ENCODE assay signal across 21 cellular contexts in genomic region chr20:46282669-46283068, GRCh38. TPM values are rescaled to one million over a fixed set of nuclear protein-coding genes. Genes with fewer than 3 reads are reported as not detected.
DNase-seq lines count a peak whose midpoint lies in the region; FAIRE-seq and TF ChIP-seq lines count a peak whose summit lies in the region.
"Had no signal": no experiment of that assay in that cellular context is flagged by ENCODE, and none has a peak within 500 bp of the region (broad histone marks: within the 10 kb centered on the region; RNA-seq: fewer than 3 reads in every experiment).

No MANE protein-coding gene starts in this region.

- no peaks in the 10 kb centered on the region for H3K79me2 ChIP-seq in H9 (ENCODE audit: insufficient read depth, low read length)

- peak overlapping the region; percentile 35; the same call in 1 of the 2 replicates for H3K14ac ChIP-seq in H9 (ENCODE audit: insufficient read depth, low read length)

- H3K56ac ChIP-seq in H9 (ENCODE audit: insufficient read length, low read depth, low read length): no peak overlapping the region

- no peak overlapping the region for H3K4me3 Mint-ChIP-seq in H9
- H3K4me3 Mint-ChIP-seq in activated naive CD4-positive, alpha-beta T cell treated with anti-CD3 and anti-CD28 coated beads, Interleukin-2, amount 10 ng/mL, durations not matched to agents 7 days and 5 days: no peak overlapping the region
- H3K4me3 Mint-ChIP-seq: B cell, CD14-positive monocyte had no signal

- H3K23ac ChIP-seq in H9 (ENCODE audit: insufficient read length, low read depth, low read length): no peak overlapping the region

- FAIRE-seq in D721Med (lab: Jason Lieb, UNC): no peak
- FAIRE-seq: A549, GM19239, H54 had no signal

- H4K91ac ChIP-seq in H9 (ENCODE audit: insufficient read length, low read depth, low read length): no peak overlapping the region

- no peak overlapping the region for H2BK120ac ChIP-seq in H9 (ENCODE audit: low read depth, low read length, poor library complexity, severe bottlenecking)

- H2AK5ac ChIP-seq in H9 (ENCODE audit: insufficient read length, low read length): no peak overlapping the region

- no peaks in the 10 kb centered on the region for H3K36me3 ChIP-seq in SJCRH30
- H3K36me3 ChIP-seq: SJSA1 had no signal

- no peak overlapping the region for H3K4ac ChIP-seq in H9 (ENCODE audit: low read depth, low read length)

- DNase-seq in D721Med (ENCODE audit: insufficient read length, low spot score) (peak; percentile 46), H9 (no peak), NCI-H69 (lab: John Stamatoyannopoulos, UW) (peak; percentile 33), iPS-NIHi11 (ENCODE audit: low spot score) (peak; percentile 46), SIG-M5 treated with dmso at 0.1 percent for 504 hours (lab: John Stamatoyannopoulos, UW; ENCODE audit: unreplicated experiment) (no peak), SW480 (ENCODE audit: low spot score) (no peak), SJCRH30 (no peak)
- DNase-seq in activated naive CD4-positive, alpha-beta T cell treated with anti-CD3 and anti-CD28 coated beads, Interleukin-2, amount 10 ng/mL, durations not matched to agents 7 days and 5 days: no peak
- DNase-seq: EL, IMR-90, MV-4-11, NCI-H1105 treated with DMSO at 0.1 percent for 48 hours, NCI-H2029 had no signal

- H3K9me3 Mint-ChIP-seq in H9: no peaks in the 10 kb centered on the region
- no peaks in the 10 kb centered on the region for H3K9me3 Mint-ChIP-seq in activated naive CD4-positive, alpha-beta T cell treated with anti-CD3 and anti-CD28 coated beads, Interleukin-2, amount 10 ng/mL, durations not matched to agents 7 days and 5 days

- H3K9me3 ChIP-seq in H9 (ENCODE audit: control insufficient read depth, low read depth, low read length) (no peaks in the 10 kb centered on the region), SJCRH30 (replicated peaks) (no peaks in the 10 kb centered on the region)
- H3K9me3 ChIP-seq: A549, SJSA1 had no signal

- peak overlapping the region; percentile 51 for H3K18ac ChIP-seq in H9 (ENCODE audit: insufficient read length, low read depth, low read length)

- no peak overlapping the region for H4K5ac ChIP-seq in H9 (ENCODE audit: insufficient read length, low read depth, low read length)

- CTCF ChIA-PET in activated naive CD4-positive, alpha-beta T cell treated with anti-CD3 and anti-CD28 coated beads, Interleukin-2, amount 10 ng/mL, durations not matched to agents 7 days and 5 days (lab: Charles Lee): no interaction called here

- H3T11ph ChIP-seq in H9 (ENCODE audit: low read length): no peak overlapping the region

- H3K9ac ChIP-seq in H9 (ENCODE audit: extremely low read depth, insufficient read length, low read length): no peak overlapping the region
- H3K9ac ChIP-seq: KMS-11 had no signal

- no CpG with 5 or more reads among the region's 11 CpGs for WGBS in H9 (ENCODE audit: extremely low coverage, insufficient read length, low lambda C conversion rate)

- H3K79me1 ChIP-seq in H9 (ENCODE audit: insufficient read depth, low read depth, low read length, poor library complexity, severe bottlenecking): no peaks in the 10 kb centered on the region

- no peaks in the 10 kb centered on the region for H3K36me3 Mint-ChIP-seq in H9 (ENCODE audit: insufficient read depth in 1 of 3, low read depth in 3 of 3)
- no peaks in the 10 kb centered on the region for H3K36me3 Mint-ChIP-seq in activated naive CD4-positive, alpha-beta T cell treated with anti-CD3 and anti-CD28 coated beads, Interleukin-2, amount 10 ng/mL, durations not matched to agents 7 days and 5 days
- H3K36me3 Mint-ChIP-seq: CD14-positive monocyte had no signal

- no peak overlapping the region for H2BK12ac ChIP-seq in H9 (ENCODE audit: insufficient read length, low read depth, low read length)

- no peak overlapping the region for H2BK15ac ChIP-seq in H9 (ENCODE audit: low read depth, low read length)

- H3K4me3 ChIP-seq in SJCRH30: no peak overlapping the region
- H3K4me3 ChIP-seq: A549, SJSA1 had no signal

- H3K27ac Mint-ChIP-seq in H9: no peak overlapping the region
- no peak overlapping the region for H3K27ac Mint-ChIP-seq in activated naive CD4-positive, alpha-beta T cell treated with anti-CD3 and anti-CD28 coated beads, Interleukin-2, amount 10 ng/mL, durations not matched to agents 7 days and 5 days
- H3K27ac Mint-ChIP-seq: B cell, CD14-positive monocyte had no signal

- peaks cover 26% of the 10 kb centered on the region for H3K27me3 Mint-ChIP-seq in H9 (ENCODE audit: low read depth)
- H3K27me3 Mint-ChIP-seq in activated naive CD4-positive, alpha-beta T cell treated with anti-CD3 and anti-CD28 coated beads, Interleukin-2, amount 10 ng/mL, durations not matched to agents 7 days and 5 days: peaks cover 52% of the 10 kb centered on the region

- TF ChIP-seq CTCF in D721Med (IDR thresholded peaks at IDR 0.05; ENCODE audit: insufficient read depth, missing control alignments) (no peak), H9 (conservative IDR thresholded peaks at IDR 0.05) (no peak)

- H3K4me2 ChIP-seq in H9 (ENCODE audit: insufficient read depth, insufficient read length, low read length): no peak overlapping the region
- H3K4me2 ChIP-seq: KMS-11 had no signal

- H2AFZ ChIP-seq in H9 (ENCODE audit: low read length): no peak overlapping the region

- peaks cover 15 to 26% of the 10 kb centered on the region in 2 experiments for H3K4me1 Mint-ChIP-seq in H9
- H3K4me1 Mint-ChIP-seq in activated naive CD4-positive, alpha-beta T cell treated with anti-CD3 and anti-CD28 coated beads, Interleukin-2, amount 10 ng/mL, durations not matched to agents 7 days and 5 days: no peaks in the 10 kb centered on the region
- H3K4me1 Mint-ChIP-seq: B cell had no signal

- H3K27ac ChIP-seq in H9 (ENCODE audit: insufficient read length, low read depth, low read length) (no peak overlapping the region), SJCRH30 (no peak overlapping the region)
- H3K27ac ChIP-seq: KMS-11, SJSA1 had no signal

- H3K4me1 ChIP-seq in H9 (ENCODE audit: insufficient read depth, low read length): no peaks in the 10 kb centered on the region
- H3K4me1 ChIP-seq in SJCRH30: no peaks in the 10 kb centered on the region
- H3K4me1 ChIP-seq: SJSA1 had no signal

- H2BK20ac ChIP-seq in H9 (ENCODE audit: low read depth, low read length, poor library complexity, severe bottlenecking): no peak overlapping the region

- no peak overlapping the region for H2BK5ac ChIP-seq in H9 (ENCODE audit: insufficient read length, low read length)

- H3K27me3 ChIP-seq in H9 (ENCODE audit: insufficient read depth, low read length): no peaks in the 10 kb centered on the region
- H3K27me3 ChIP-seq in SJCRH30: peaks cover 49% of the 10 kb centered on the region

- H3K23me2 ChIP-seq in H9 (ENCODE audit: insufficient read length, low read depth, low read length, poor library complexity, severe bottlenecking): no peaks in the 10 kb centered on the region

- no peaks in the 10 kb centered on the region for H4K20me1 ChIP-seq in H9 (ENCODE audit: control insufficient read depth, insufficient read depth, insufficient read length)

- no peak overlapping the region for H4K8ac ChIP-seq in H9 (replicated peaks; ENCODE audit: insufficient read length, low read depth, low read length)

RNA-seq across cellular contexts. Expression of gene CDH22, which starts 25.6 kb away (rescaled TPM):
- 0.20 TPM in 1 of 2 replicates, not detected in the other for total RNA-seq in H9 (2021)
- 0.06 TPM in 1 of 2 replicates, not detected in the other for total RNA-seq in SJCRH30 (2014; rRNA removed; shearing (Covaris generic))
- total RNA-seq: B cell; IMR-90; SJSA1; T-helper 1 cell treated with Interleukin-12 subunit alpha and Interleukin-12 subunit beta and Interleukin-4 antibody, amounts not matched to agents 30 ng/mL and 1 ng/mL, for 36 hours had no signal

Comparison
In these comparisons a context has a peak if more than half of its experiments do, and no peak if none do; other contexts are left out.
1. DNase-seq: peak in D721Med (single experiment), NCI-H69 (single experiment) and iPS-NIHi11 (single experiment); none in H9 (single experiment), SIG-M5 treated with dmso at 0.1 percent for 504 hours (single experiment), SW480 (single experiment), SJCRH30 (0 of 2) and activated naive CD4-positive, alpha-beta T cell treated with anti-CD3 and anti-CD28 coated beads, Interleukin-2, amount 10 ng/mL, durations not matched to agents 7 days and 5 days (single experiment).